Comparison of ENCODE assay signal across 1 cellular context in the genomic region with DNA sequence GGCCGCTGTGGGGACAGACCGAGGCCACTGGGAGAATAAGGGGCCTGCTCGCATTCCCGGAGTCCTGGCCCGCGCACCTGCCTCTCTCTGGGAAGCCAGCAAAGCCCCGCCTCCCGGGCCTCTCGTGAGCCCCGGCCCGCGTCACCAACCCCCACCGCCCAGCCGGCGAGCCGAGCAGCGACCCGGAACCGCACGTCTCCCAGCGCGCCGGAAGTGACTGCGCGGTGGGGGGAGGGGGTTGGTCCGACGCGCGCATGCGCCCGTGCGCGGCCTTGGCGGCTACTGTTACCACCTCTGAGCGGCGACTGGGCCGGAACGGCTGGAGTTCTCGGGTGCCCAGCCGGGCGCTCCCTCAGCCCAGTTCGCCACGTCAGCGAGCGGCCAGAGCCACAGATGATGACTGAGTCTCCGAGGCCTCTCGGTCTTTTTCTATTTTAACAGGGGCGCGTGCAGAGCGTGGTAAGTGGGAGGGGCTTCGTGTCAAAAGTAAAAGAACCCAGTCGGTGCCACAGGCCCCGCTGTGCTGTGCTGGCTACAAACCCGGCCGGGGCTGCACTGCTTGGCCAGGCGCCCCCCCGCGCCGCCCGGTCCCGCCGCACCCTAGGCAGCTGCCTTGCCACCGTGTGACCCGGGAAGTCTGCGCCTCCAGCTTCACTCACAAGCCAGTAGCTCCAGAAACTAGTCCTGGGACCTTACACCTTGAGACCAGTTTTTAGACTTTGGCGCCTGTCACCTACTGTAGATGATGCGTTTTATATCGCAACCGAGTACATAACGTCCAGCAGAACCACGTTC.
A peak's percentile ranks its signal among the peaks of the same experiment; 100 is the strongest.
TF ChIP-seq lines count a peak whose summit lies in the region.

A gene with protein sequence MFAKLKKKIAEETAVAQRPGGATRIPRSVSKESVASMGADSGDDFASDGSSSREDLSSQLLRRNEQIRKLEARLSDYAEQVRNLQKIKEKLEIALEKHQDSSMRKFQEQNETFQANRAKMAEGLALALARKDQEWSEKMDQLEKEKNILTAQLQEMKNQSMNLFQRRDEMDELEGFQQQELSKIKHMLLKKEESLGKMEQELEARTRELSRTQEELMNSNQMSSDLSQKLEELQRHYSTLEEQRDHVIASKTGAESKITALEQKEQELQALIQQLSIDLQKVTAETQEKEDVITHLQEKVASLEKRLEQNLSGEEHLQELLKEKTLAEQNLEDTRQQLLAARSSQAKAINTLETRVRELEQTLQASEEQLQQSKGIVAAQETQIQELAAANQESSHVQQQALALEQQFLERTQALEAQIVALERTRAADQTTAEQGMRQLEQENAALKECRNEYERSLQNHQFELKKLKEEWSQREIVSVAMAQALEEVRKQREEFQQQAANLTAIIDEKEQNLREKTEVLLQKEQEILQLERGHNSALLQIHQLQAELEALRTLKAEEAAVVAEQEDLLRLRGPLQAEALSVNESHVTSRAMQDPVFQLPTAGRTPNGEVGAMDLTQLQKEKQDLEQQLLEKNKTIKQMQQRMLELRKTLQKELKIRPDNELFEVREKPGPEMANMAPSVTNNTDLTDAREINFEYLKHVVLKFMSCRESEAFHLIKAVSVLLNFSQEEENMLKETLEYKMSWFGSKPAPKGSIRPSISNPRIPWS (minus strand): TSS at position 190 of the 795 bp plus-strand sequence. CDS start 2,372 bp downstream, outside the sequence.

TF ChIP-seq in HepG2, 621 proteins besides CTCF, POLR2A, EP300 and RAD21 (continued from another document and continues in another):
- TF ChIP-seq NFKBIZ (CRISPR knock-in tag; IDR thresholded peaks at IDR 0.05), result no peak; the same call in 1 of the 2 replicates
- peak; percentile 92 for TF ChIP-seq YEATS4 (CRISPR knock-in tag; IDR thresholded peaks at IDR 0.05; ENCODE audit: borderline replicate concordance)
- peak; percentile 87 for TF ChIP-seq ZNF891 (CRISPR knock-in tag; IDR thresholded peaks at IDR 0.05)
- TF ChIP-seq ZFP90 (CRISPR knock-in tag; IDR thresholded peaks at IDR 0.05; ENCODE audit: borderline replicate concordance), result peak; percentile 66; the same call in 1 of the 2 replicates
- no peak for TF ChIP-seq ZNF253 (CRISPR knock-in tag; IDR thresholded peaks at IDR 0.05; ENCODE audit: borderline replicate concordance)
- TF ChIP-seq, protein P1, sequence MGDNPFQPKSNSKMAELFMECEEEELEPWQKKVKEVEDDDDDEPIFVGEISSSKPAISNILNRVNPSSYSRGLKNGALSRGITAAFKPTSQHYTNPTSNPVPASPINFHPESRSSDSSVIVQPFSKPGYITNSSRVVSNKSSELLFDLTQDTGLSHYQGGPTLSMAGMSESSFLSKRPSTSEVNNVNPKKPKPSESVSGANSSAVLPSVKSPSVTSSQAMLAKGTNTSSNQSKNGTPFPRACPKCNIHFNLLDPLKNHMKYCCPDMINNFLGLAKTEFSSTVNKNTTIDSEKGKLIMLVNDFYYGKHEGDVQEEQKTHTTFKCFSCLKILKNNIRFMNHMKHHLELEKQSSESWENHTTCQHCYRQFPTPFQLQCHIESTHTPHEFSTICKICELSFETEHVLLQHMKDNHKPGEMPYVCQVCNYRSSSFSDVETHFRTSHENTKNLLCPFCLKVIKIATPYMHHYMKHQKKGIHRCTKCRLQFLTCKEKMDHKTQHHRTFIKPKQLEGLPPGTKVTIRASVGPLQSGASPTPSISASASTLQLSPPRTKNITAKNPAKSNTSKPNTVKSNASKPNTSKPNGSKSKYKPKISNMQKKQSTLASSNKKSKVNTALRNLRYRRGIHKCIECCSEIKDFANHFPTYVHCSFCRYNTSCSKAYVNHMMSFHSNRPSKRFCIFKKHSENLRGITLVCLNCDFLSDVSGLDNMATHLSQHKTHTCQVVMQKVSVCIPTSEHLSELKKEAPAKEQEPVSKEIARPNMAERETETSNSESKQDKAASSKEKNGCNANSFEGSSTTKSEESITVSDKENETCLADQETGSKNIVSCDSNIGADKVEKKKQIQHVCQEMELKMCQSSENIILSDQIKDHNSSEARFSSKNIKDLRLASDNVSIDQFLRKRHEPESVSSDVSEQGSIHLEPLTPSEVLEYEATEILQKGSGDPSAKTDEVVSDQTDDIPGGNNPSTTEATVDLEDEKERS (CRISPR knock-in tag; IDR thresholded peaks at IDR 0.05), result no peak
- TF ChIP-seq, protein P2, sequence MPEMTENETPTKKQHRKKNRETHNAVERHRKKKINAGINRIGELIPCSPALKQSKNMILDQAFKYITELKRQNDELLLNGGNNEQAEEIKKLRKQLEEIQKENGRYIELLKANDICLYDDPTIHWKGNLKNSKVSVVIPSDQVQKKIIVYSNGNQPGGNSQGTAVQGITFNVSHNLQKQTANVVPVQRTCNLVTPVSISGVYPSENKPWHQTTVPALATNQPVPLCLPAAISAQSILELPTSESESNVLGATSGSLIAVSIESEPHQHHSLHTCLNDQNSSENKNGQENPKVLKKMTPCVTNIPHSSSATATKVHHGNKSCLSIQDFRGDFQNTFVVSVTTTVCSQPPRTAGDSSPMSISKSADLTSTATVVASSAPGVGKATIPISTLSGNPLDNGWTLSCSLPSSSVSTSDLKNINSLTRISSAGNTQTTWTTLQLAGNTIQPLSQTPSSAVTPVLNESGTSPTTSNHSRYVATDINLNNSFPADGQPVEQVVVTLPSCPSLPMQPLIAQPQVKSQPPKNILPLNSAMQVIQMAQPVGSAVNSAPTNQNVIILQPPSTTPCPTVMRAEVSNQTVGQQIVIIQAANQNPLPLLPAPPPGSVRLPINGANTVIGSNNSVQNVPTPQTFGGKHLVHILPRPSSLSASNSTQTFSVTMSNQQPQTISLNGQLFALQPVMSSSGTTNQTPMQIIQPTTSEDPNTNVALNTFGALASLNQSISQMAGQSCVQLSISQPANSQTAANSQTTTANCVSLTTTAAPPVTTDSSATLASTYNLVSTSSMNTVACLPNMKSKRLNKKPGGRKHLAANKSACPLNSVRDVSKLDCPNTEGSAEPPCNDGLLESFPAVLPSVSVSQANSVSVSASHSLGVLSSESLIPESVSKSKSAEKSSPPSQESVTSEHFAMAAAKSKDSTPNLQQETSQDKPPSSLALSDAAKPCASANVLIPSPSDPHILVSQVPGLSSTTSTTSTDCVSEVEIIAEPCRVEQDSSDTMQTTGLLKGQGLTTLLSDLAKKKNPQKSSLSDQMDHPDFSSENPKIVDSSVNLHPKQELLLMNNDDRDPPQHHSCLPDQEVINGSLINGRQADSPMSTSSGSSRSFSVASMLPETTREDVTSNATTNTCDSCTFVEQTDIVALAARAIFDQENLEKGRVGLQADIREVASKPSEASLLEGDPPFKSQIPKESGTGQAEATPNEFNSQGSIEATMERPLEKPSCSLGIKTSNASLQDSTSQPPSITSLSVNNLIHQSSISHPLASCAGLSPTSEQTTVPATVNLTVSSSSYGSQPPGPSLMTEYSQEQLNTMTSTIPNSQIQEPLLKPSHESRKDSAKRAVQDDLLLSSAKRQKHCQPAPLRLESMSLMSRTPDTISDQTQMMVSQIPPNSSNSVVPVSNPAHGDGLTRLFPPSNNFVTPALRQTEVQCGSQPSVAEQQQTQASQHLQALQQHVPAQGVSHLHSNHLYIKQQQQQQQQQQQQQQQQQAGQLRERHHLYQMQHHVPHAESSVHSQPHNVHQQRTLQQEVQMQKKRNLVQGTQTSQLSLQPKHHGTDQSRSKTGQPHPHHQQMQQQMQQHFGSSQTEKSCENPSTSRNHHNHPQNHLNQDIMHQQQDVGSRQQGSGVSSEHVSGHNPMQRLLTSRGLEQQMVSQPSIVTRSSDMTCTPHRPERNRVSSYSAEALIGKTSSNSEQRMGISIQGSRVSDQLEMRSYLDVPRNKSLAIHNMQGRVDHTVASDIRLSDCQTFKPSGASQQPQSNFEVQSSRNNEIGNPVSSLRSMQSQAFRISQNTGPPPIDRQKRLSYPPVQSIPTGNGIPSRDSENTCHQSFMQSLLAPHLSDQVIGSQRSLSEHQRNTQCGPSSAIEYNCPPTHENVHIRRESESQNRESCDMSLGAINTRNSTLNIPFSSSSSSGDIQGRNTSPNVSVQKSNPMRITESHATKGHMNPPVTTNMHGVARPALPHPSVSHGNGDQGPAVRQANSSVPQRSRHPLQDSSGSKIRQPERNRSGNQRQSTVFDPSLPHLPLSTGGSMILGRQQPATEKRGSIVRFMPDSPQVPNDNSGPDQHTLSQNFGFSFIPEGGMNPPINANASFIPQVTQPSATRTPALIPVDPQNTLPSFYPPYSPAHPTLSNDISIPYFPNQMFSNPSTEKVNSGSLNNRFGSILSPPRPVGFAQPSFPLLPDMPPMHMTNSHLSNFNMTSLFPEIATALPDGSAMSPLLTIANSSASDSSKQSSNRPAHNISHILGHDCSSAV (CRISPR knock-in tag; IDR thresholded peaks at IDR 0.05; ENCODE audit: borderline replicate concordance), result 0 out of 2 replicates have a peak, but pooled peaks have one; percentile 85
- TF ChIP-seq, protein P3, sequence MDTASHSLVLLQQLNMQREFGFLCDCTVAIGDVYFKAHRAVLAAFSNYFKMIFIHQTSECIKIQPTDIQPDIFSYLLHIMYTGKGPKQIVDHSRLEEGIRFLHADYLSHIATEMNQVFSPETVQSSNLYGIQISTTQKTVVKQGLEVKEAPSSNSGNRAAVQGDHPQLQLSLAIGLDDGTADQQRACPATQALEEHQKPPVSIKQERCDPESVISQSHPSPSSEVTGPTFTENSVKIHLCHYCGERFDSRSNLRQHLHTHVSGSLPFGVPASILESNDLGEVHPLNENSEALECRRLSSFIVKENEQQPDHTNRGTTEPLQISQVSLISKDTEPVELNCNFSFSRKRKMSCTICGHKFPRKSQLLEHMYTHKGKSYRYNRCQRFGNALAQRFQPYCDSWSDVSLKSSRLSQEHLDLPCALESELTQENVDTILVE (CRISPR knock-in tag; IDR thresholded peaks at IDR 0.05), result peak; percentile 76; the same call in 1 of the 2 replicates
- TF ChIP-seq SRSF4 (IDR thresholded peaks at IDR 0.05; ENCODE audit: low read depth, low read length, poor library complexity, severe bottlenecking), result no peak
- peak; percentile 64; the same call in 1 of the 2 replicates for TF ChIP-seq ZSCAN12 (CRISPR knock-in tag; IDR thresholded peaks at IDR 0.05)
- 0 out of 2 replicates have a peak, but pooled peaks have one; percentile 60 for TF ChIP-seq ZNF446 (CRISPR knock-in tag; IDR thresholded peaks at IDR 0.05)
- no peak for TF ChIP-seq ZNF296 (CRISPR knock-in tag; conservative IDR thresholded peaks at IDR 0.05)
- TF ChIP-seq, protein P4, sequence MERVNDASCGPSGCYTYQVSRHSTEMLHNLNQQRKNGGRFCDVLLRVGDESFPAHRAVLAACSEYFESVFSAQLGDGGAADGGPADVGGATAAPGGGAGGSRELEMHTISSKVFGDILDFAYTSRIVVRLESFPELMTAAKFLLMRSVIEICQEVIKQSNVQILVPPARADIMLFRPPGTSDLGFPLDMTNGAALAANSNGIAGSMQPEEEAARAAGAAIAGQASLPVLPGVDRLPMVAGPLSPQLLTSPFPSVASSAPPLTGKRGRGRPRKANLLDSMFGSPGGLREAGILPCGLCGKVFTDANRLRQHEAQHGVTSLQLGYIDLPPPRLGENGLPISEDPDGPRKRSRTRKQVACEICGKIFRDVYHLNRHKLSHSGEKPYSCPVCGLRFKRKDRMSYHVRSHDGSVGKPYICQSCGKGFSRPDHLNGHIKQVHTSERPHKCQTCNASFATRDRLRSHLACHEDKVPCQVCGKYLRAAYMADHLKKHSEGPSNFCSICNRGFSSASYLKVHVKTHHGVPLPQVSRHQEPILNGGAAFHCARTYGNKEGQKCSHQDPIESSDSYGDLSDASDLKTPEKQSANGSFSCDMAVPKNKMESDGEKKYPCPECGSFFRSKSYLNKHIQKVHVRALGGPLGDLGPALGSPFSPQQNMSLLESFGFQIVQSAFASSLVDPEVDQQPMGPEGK (CRISPR knock-in tag; IDR thresholded peaks at IDR 0.05), result peak; percentile 72
- TF ChIP-seq MTF1 (CRISPR knock-in tag; IDR thresholded peaks at IDR 0.05), result no peak
- no peak; the same call in 1 of the 2 replicates for TF ChIP-seq GATAD2A (CRISPR knock-in tag; IDR thresholded peaks at IDR 0.05)
- TF ChIP-seq ZNF468 (CRISPR knock-in tag; IDR thresholded peaks at IDR 0.05), result no peak
- TF ChIP-seq POLR2AphosphoS2 (IDR thresholded peaks at IDR 0.05; ENCODE audit: low read depth, low read length), result peak; percentile 65; the same call in 1 of the 2 replicates
- TF ChIP-seq, protein P5, sequence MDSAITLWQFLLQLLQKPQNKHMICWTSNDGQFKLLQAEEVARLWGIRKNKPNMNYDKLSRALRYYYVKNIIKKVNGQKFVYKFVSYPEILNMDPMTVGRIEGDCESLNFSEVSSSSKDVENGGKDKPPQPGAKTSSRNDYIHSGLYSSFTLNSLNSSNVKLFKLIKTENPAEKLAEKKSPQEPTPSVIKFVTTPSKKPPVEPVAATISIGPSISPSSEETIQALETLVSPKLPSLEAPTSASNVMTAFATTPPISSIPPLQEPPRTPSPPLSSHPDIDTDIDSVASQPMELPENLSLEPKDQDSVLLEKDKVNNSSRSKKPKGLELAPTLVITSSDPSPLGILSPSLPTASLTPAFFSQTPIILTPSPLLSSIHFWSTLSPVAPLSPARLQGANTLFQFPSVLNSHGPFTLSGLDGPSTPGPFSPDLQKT (CRISPR knock-in tag; IDR thresholded peaks at IDR 0.05; ENCODE audit: borderline replicate concordance), result no peak
- TF ChIP-seq, protein P6, sequence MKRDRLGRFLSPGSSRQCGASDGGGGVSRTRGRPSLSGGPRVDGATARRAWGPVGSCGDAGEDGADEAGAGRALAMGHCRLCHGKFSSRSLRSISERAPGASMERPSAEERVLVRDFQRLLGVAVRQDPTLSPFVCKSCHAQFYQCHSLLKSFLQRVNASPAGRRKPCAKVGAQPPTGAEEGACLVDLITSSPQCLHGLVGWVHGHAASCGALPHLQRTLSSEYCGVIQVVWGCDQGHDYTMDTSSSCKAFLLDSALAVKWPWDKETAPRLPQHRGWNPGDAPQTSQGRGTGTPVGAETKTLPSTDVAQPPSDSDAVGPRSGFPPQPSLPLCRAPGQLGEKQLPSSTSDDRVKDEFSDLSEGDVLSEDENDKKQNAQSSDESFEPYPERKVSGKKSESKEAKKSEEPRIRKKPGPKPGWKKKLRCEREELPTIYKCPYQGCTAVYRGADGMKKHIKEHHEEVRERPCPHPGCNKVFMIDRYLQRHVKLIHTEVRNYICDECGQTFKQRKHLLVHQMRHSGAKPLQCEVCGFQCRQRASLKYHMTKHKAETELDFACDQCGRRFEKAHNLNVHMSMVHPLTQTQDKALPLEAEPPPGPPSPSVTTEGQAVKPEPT (CRISPR knock-in tag; IDR thresholded peaks at IDR 0.05; ENCODE audit: low read depth), result no peak; the same call in 1 of the 2 replicates
- TF ChIP-seq POGZ (CRISPR knock-in tag; IDR thresholded peaks at IDR 0.05), result peak; percentile 86
- TF ChIP-seq, protein P7, sequence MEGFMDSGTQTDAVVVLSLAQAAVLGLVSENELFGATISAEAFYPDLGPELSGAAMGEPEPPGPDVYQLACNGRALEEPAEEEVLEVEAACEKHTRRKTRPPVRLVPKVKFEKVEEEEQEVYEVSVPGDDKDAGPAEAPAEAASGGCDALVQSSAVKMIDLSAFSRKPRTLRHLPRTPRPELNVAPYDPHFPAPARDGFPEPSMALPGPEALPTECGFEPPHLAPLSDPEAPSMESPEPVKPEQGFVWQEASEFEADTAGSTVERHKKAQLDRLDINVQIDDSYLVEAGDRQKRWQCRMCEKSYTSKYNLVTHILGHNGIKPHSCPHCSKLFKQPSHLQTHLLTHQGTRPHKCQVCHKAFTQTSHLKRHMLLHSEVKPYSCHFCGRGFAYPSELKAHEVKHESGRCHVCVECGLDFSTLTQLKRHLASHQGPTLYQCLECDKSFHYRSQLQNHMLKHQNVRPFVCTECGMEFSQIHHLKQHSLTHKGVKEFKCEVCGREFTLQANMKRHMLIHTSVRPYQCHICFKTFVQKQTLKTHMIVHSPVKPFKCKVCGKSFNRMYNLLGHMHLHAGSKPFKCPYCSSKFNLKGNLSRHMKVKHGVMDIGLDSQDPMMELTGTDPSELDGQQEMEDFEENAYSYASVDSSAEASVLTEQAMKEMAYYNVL (CRISPR knock-in tag; IDR thresholded peaks at IDR 0.05; ENCODE audit: borderline replicate concordance), result no peak
- TF ChIP-seq, protein P8, sequence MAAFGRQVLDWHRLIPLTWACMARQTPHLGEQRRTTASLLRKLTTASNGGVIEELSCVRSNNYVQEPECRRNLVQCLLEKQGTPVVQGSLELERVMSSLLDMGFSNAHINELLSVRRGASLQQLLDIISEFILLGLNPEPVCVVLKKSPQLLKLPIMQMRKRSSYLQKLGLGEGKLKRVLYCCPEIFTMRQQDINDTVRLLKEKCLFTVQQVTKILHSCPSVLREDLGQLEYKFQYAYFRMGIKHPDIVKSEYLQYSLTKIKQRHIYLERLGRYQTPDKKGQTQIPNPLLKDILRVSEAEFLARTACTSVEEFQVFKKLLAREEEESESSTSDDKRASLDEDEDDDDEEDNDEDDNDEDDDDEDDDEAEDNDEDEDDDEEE (CRISPR knock-in tag; IDR thresholded peaks at IDR 0.05), result peak; percentile 90; the same call in 1 of the 2 replicates
